ENCODE assay signal across 22 cellular contexts in genomic region chr6:150347845-150348244, GRCh38. TPM values are rescaled to one million over a fixed set of nuclear protein-coding genes. Genes with fewer than 3 reads are reported as not detected.
DNase-seq lines count a peak whose midpoint lies in the region; ATAC-seq and TF ChIP-seq lines count a peak whose summit lies in the region.
"Had no signal": no experiment of that assay in that cellular context is flagged by ENCODE, and none has a peak within 500 bp of the region (broad histone marks: within the 10 kb centered on the region; RNA-seq: fewer than 3 reads in every experiment).

No MANE protein-coding gene starts in this region.

- peak overlapping the region; percentile 76 for H3K27ac ChIP-seq in OCI-LY7 (ENCODE audit: low read depth, low read length, poor library complexity, severe bottlenecking)
- no peak overlapping the region for H3K27ac ChIP-seq in PC-9
- H3K27ac ChIP-seq: cardiac muscle cell, skin epidermis, suprapubic skin had no signal

- CTCF ChIA-PET in OCI-LY7 (lab: Charles Lee; ENCODE audit: unreplicated experiment): no interaction called here
- CTCF ChIA-PET in PC-9 (lab: Charles Lee): no interaction called here

- H4K20me1 ChIP-seq in OCI-LY7 (ENCODE audit: insufficient read depth, low read length) (no peaks in the 10 kb centered on the region), PC-9 (ENCODE audit: insufficient read depth) (no peaks in the 10 kb centered on the region)

- H3K27me3 ChIP-seq in PC-9 (ENCODE audit: insufficient read depth, low read depth): no peaks in the 10 kb centered on the region
- H3K27me3 ChIP-seq: suprapubic skin had no signal

- peak overlapping the region; percentile 27 for H3K4me3 ChIP-seq in OCI-LY7 (ENCODE audit: low read depth, low read length, poor library complexity, severe bottlenecking)
- H3K4me3 ChIP-seq in PC-9: no peak overlapping the region
- H3K4me3 ChIP-seq: cardiac muscle cell, skin epidermis, suprapubic skin had no signal

- ATAC-seq in GM21390 (IDR thresholded peaks at IDR 0.05; ENCODE audit: unreplicated experiment): peak; percentile 65
- ATAC-seq in HG03354 (IDR thresholded peaks at IDR 0.05; ENCODE audit: poor library complexity, severe bottlenecking, unreplicated experiment): peak; percentile 64
- ATAC-seq: CD8-positive, alpha-beta T cell had no signal

- TF ChIP-seq POLR2A in erythroblast (IDR thresholded peaks at IDR 0.05; ENCODE audit: low read length): no peak

- H3K9me2 ChIP-seq in OCI-LY7 (ENCODE audit: insufficient read depth, low read length): no peaks in the 10 kb centered on the region
- H3K9me2 ChIP-seq in PC-9 (ENCODE audit: insufficient read depth): no peaks in the 10 kb centered on the region

- H3K9me3 ChIP-seq in OCI-LY7 (ENCODE audit: low read length) (no peaks in the 10 kb centered on the region), PC-9 (ENCODE audit: insufficient read depth, low read depth) (no peaks in the 10 kb centered on the region)
- H3K9me3 ChIP-seq: suprapubic skin had no signal

- peaks cover 9% of the 10 kb centered on the region; the same call in 1 of the 2 replicates for H3F3A ChIP-seq in PC-9 (ENCODE audit: insufficient read depth, low read depth)

- no peaks in the 10 kb centered on the region for H3K36me3 ChIP-seq in OCI-LY7 (ENCODE audit: insufficient read depth, low read length)
- H3K36me3 ChIP-seq in PC-9 (ENCODE audit: low read depth): no peaks in the 10 kb centered on the region
- H3K36me3 ChIP-seq: cardiac muscle cell, suprapubic skin had no signal

- H3K79me2 ChIP-seq in OCI-LY7 (ENCODE audit: insufficient read depth, low read depth, low read length) (no peaks in the 10 kb centered on the region), PC-9 (ENCODE audit: low read depth) (no peaks in the 10 kb centered on the region)

- BruUV-seq in OCI-LY7 (replicated peaks; lab: Mats Ljungman, UMichigan) (no TSS peak), PC-9 (replicated peaks; lab: Mats Ljungman, UMichigan) (no TSS peak)

- intact Hi-C loops in OCI-LY7 (cut with micrococcal nuclease; ENCODE audit: unreplicated experiment) (loop anchor here (5.0 kb wide), 1 partner anchor 341 kb away; no protein-coding TSS in a partner anchor), PC-9 (cut with micrococcal nuclease; ENCODE audit: unreplicated experiment) (no loop called here)

- H2AFZ ChIP-seq in OCI-LY7 (ENCODE audit: low read length) (peak overlapping the region; percentile 96), PC-9 (no peak overlapping the region)

- POLR2A ChIA-PET in OCI-LY7 (lab: Charles Lee) (interaction anchor here (1.5 kb wide), 1 partner anchor 267 kb away, joined by 4 read pairs; no protein-coding TSS in a partner anchor), PC-9 (lab: Charles Lee; ENCODE audit: unreplicated experiment) (no interaction called here)

- no peak for TF ChIP-seq CTCF in OCI-LY7 (conservative IDR thresholded peaks at IDR 0.05; ENCODE audit: low read length)
- TF ChIP-seq CTCF in PC-9 (conservative IDR thresholded peaks at IDR 0.05): no peak

- DNase-seq in OCI-LY7 (ENCODE audit: low spot score) (peak; percentile 93), NCI-H1694 (lab: John Stamatoyannopoulos, UW) (no peak), erythroblast (lab: John Stamatoyannopoulos, UW) (no peak), PC-9 (no peak)
- no peak for DNase-seq in activated CD8-positive, alpha-beta memory T cell treated with anti-CD3 and anti-CD28 coated beads for 24 hours
- DNase-seq: activated CD4-positive, alpha-beta T cell treated with anti-CD3 and anti-CD28 coated beads, Interleukin-2, amount 10 ng/mL, durations not matched to agents 24 days and 14 days; anterior cingulate cortex; CD8-positive, alpha-beta T cell; DMS53; glutamatergic neuron; kidney glomerular epithelial cell; MM.1S; NCI-H1694 treated with DMSO at 0.1 percent for 48 hours; NCI-H526 treated with DMSO at 0.1 percent for 48 hours; occipital lobe; stimulated activated CD4-positive, alpha-beta T cell treated with anti-CD3 and anti-CD28 coated beads, Interleukin-1b, Interleukin-23, amount 100 ng/mL, for 48 hours had no signal

- H3K4me1 ChIP-seq in OCI-LY7 (ENCODE audit: insufficient read depth, low read length, poor library complexity, severe bottlenecking): peaks cover 36% of the 10 kb centered on the region
- H3K4me1 ChIP-seq in PC-9 (replicated peaks; ENCODE audit: insufficient read depth): peaks cover 25% of the 10 kb centered on the region
- H3K4me1 ChIP-seq: suprapubic skin had no signal

- H3K4me2 ChIP-seq in OCI-LY7 (ENCODE audit: low read length): peak overlapping the region; percentile 59
- no peak overlapping the region for H3K4me2 ChIP-seq in PC-9

RNA-seq across cellular contexts. Expression of gene IYD, which starts 21.0 kb away (rescaled TPM):
- total RNA-seq in OCI-LY7 (2014; rRNA removed; shearing (Covaris generic)): not detected in 2 replicates
- total RNA-seq in OCI-LY7 (2022) (not detected in 2 replicates), PC-9 (2021) (not detected in 2 replicates)
- total RNA-seq: activated CD4-positive, alpha-beta T cell treated with anti-CD3 and anti-CD28 coated beads, Interleukin-2, amount 10 ng/mL, durations not matched to agents 24 days and 14 days; activated T-helper 1 cell treated with anti-CD3 and anti-CD28 coated beads, Interleukin-12 subunit alpha, Interleukin-12 subunit beta, Interleukin-2, Interleukin-4 antibody, amounts not matched to agents 30 ng/mL and 10 ng/mL and 1 ng/mL, durations not matched to agents 14 hours and 24 hours and 36 hours; cardiac muscle cell; CD8-positive, alpha-beta T cell; occipital lobe had no signal
